Comparison of ENCODE assay signal across 15 cellular contexts in genomic region chr17:9170822-9171221, GRCh38.
A peak's percentile ranks its signal among the peaks of the same experiment; 100 is the strongest.
DNase-seq lines count a peak whose midpoint lies in the region; TF ChIP-seq lines count a peak whose summit lies in the region.
"Had no signal": no experiment of that assay in that cellular context is flagged by ENCODE, and none has a peak within 500 bp of the region (broad histone marks: within the 10 kb centered on the region; RNA-seq: fewer than 3 reads in every experiment).

No MANE protein-coding gene starts in this region.

- H3K27ac Mint-ChIP-seq in endothelial cell (ENCODE audit: unreplicated experiment), result peak overlapping the region; percentile 1

- H3K27ac ChIP-seq in liver (ENCODE audit: low read depth in 1 of 2, low read length in 2 of 2), result peak overlapping the region; percentile 21 to 59
- H3K27ac ChIP-seq: BLaER1 treated with 17β-estradiol and CSF1 and Interleukin-3, amounts not matched to agents 10 nM and 100 nM; PC-9 had no signal

- no peak overlapping the region for H3K4me3 Mint-ChIP-seq in endothelial cell (ENCODE audit: unreplicated experiment)

- no peaks in the 10 kb centered on the region for H3K36me3 ChIP-seq in liver (ENCODE audit: control insufficient read depth in 4 of 4, insufficient read depth in 3 of 4, low read depth in 1 of 4, low read length in 3 of 4)
- H3K36me3 ChIP-seq: BLaER1 treated with 17β-estradiol and CSF1 and Interleukin-3, amounts not matched to agents 10 nM and 100 nM had no signal

- peak overlapping the region in 1 of 2 donors; percentile 21 for H3K9ac ChIP-seq in liver (ENCODE audit: low read depth in 1 of 2, low read length in 2 of 2)
- H3K9ac ChIP-seq: BLaER1 treated with 17β-estradiol and CSF1 and Interleukin-3, amounts not matched to agents 10 nM and 100 nM; SK-N-SH had no signal

- peaks cover 16% of the 10 kb centered on the region for H3K4me1 Mint-ChIP-seq in endothelial cell (ENCODE audit: unreplicated experiment)

- 24% methylated on average over 7 of the region's 7 CpGs for WGBS in liver

- TF ChIP-seq CTCF in endothelial cell (IDR thresholded peaks at IDR 0.05; ENCODE audit: unreplicated experiment), result no peak
- TF ChIP-seq CTCF in liver (IDR thresholded peaks at IDR 0.05; ENCODE audit: low read depth, low read length, missing input control), result no peak

- peaks cover 3% of the 10 kb centered on the region for H3K27me3 Mint-ChIP-seq in endothelial cell (ENCODE audit: unreplicated experiment)

- no peaks in the 10 kb centered on the region for H3K27me3 ChIP-seq in liver (ENCODE audit: control insufficient read depth in 4 of 4, insufficient read depth in 4 of 4, low read length in 3 of 4)

- peak; percentile 50 to 62 for TF ChIP-seq RAD21 in liver (IDR thresholded peaks at IDR 0.05)

- no peaks in the 10 kb centered on the region for H3K9me3 ChIP-seq in liver (ENCODE audit: control insufficient read depth in 4 of 4, low read length in 3 of 4)
- H3K9me3 ChIP-seq: SK-N-SH had no signal

- no peak overlapping the region for H3K4me3 ChIP-seq in liver (ENCODE audit: low read depth in 1 of 3, low read length in 3 of 3)
- H3K4me3 ChIP-seq: BLaER1 treated with 17β-estradiol and CSF1 and Interleukin-3, amounts not matched to agents 10 nM and 100 nM; PC-9 had no signal

- peaks cover 10 to 48% (median 38%) of the 10 kb centered on the region in 4 donors for H3K4me1 ChIP-seq in liver (ENCODE audit: control insufficient read depth in 4 of 4, insufficient read depth in 4 of 4, low read length in 3 of 4)
- H3K4me1 ChIP-seq: BLaER1 treated with 17β-estradiol and CSF1 and Interleukin-3, amounts not matched to agents 10 nM and 100 nM had no signal

- H3K36me3 Mint-ChIP-seq in endothelial cell (ENCODE audit: low read depth, unreplicated experiment), result no peaks in the 10 kb centered on the region

- in situ Hi-C loops in G401 (cut with HindIII; ENCODE audit: low sequenced_read_pairs), result no loop called here

- no peaks in the 10 kb centered on the region for H3K9me3 Mint-ChIP-seq in endothelial cell (ENCODE audit: unreplicated experiment)

- DNase-seq in NCI-H82 (lab: John Stamatoyannopoulos, UW) (peak; percentile 32), NCI-H82 treated with DMSO at 0.1 percent for 48 hours (lab: John Stamatoyannopoulos, UW; ENCODE audit: unreplicated experiment) (no peak), endothelial cell (ENCODE audit: low spot score) (no peak), COLO829 (ENCODE audit: low spot score) (no peak), NOMO-1 (lab: John Stamatoyannopoulos, UW; ENCODE audit: unreplicated experiment in 2 of 2) (no peak), retina (no peak), G401 (ENCODE audit: low spot score) (no peak)
- DNase-seq: 8988T, HCEC 1CT, NCI-H1694, NCI-H69, PC-9, SK-N-SH had no signal

TF ChIP-seq in liver, 16 proteins besides CTCF, POLR2A, EP300 and RAD21:
- peak; percentile 94 for TF ChIP-seq SP1 (IDR thresholded peaks at IDR 0.05)
- TF ChIP-seq JUND (IDR thresholded peaks at IDR 0.05), result peak in 1 of 2 donors; percentile 55
- TF ChIP-seq RXRA (IDR thresholded peaks at IDR 0.05), result peak; percentile 74 to 85
- TF ChIP-seq REST (IDR thresholded peaks at IDR 0.05), result peak; percentile 30
- peak; percentile 42 for TF ChIP-seq FOXA2 (IDR thresholded peaks at IDR 0.05)
- TF ChIP-seq EGR1 (IDR thresholded peaks at IDR 0.05; ENCODE audit: low read depth in 2 of 2), result no peak
- no peak for TF ChIP-seq ZBTB33 (IDR thresholded peaks at IDR 0.05)
- no peak for TF ChIP-seq NR2F2 (IDR thresholded peaks at IDR 0.05)
- TF ChIP-seq HNF4A (conservative IDR thresholded peaks at IDR 0.05), result peak; percentile 89 to 91
- TF ChIP-seq HNF4G (IDR thresholded peaks at IDR 0.05), result peak; percentile 86
- TF ChIP-seq TAF1 (conservative IDR thresholded peaks at IDR 0.05), result no peak
- peak in 1 of 2 donors; percentile 18 for TF ChIP-seq GABPA (IDR thresholded peaks at IDR 0.05 in 1 of 2, conservative IDR thresholded peaks at IDR 0.05 in 1 of 2)
- TF ChIP-seq ATF3 (IDR thresholded peaks at IDR 0.05), result no peak
- peak; percentile 87 for TF ChIP-seq MAX (IDR thresholded peaks at IDR 0.05)
- peak; percentile 50 for TF ChIP-seq YY1 (IDR thresholded peaks at IDR 0.05)
- TF ChIP-seq FOXA1 (IDR thresholded peaks at IDR 0.05), result no peak
